In the genomic region with DNA sequence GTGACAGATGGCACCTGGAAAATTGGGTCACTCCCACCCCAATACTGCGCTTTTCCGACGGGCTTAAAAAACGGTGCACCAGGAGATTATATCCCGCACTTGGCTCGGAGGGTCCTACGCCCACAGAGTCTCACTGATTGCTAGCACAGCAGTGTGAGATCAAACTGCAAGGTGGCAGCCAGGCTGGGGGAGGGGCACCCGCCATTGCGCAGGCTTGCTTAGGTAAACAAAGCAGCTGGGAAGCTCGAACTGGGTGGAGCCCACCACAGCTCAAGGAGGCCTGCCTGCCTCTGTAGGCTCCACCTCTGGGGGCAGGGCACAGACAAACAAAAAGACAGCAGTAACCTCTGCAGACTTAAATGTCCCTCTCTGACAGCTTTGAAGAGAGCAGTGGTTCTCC, we compare ENCODE assay signal across 13 cellular contexts. TPM values are rescaled to one million over a fixed set of nuclear protein-coding genes. Genes with fewer than 3 reads are reported as not detected.
"Had no signal": no experiment of that assay in that cellular context is flagged by ENCODE, and none has a peak within 500 bp of the region (broad histone marks: within the 10 kb centered on the region; RNA-seq: fewer than 3 reads in every experiment).

No MANE protein-coding gene starts in this region.

RNA-seq across cellular contexts. Expression of a gene that starts 54.9 kb away (rescaled TPM):
- total RNA-seq: activated B cell treated with CpG ODN at 0.5 μM for 24 hours; activated CD4-positive, alpha-beta memory T cell treated with anti-CD3 and anti-CD28 coated beads for 36 hours; activated CD4-positive, alpha-beta memory T cell treated with anti-CD3 and anti-CD28 coated beads, Interleukin-2, amount 10 ng/mL, durations not matched to agents 7 days and 5 days; activated CD4-positive, alpha-beta T cell treated with anti-CD3 and anti-CD28 coated beads for 36 hours; activated CD4-positive, alpha-beta T cell treated with anti-CD3 and anti-CD28 coated beads, Interleukin-2, amount 10 ng/mL, durations not matched to agents 24 days and 14 days; activated CD4-positive, alpha-beta T cell treated with anti-CD3 and anti-CD28 coated beads, Interleukin-2, amount 10 ng/mL, durations not matched to agents 7 days and 5 days; activated CD8-positive, alpha-beta memory T cell treated with anti-CD3 and anti-CD28 coated beads for 36 hours; activated CD8-positive, alpha-beta memory T cell treated with anti-CD3 and anti-CD28 coated beads, Interleukin-2, amount 10 ng/mL, durations not matched to agents 7 days and 5 days; activated CD8-positive, alpha-beta T cell treated with anti-CD3 and anti-CD28 coated beads for 36 hours; activated CD8-positive, alpha-beta T cell treated with anti-CD3 and anti-CD28 coated beads, Interleukin-2, amount 10 ng/mL, durations not matched to agents 7 days and 5 days; T-helper 1 cell treated with Interleukin-12 subunit alpha and Interleukin-12 subunit beta and Interleukin-4 antibody, amounts not matched to agents 30 ng/mL and 1 ng/mL, for 36 hours; T-helper 17 cell; T-helper 2 cell treated with Interferon-gamma antibody and Interleukin-4, amounts not matched to agents 100 ng/mL and 5 ng/mL, for 36 hours had no signal
